Comparison of ENCODE assay signal across 8 cellular contexts in the genomic region with DNA sequence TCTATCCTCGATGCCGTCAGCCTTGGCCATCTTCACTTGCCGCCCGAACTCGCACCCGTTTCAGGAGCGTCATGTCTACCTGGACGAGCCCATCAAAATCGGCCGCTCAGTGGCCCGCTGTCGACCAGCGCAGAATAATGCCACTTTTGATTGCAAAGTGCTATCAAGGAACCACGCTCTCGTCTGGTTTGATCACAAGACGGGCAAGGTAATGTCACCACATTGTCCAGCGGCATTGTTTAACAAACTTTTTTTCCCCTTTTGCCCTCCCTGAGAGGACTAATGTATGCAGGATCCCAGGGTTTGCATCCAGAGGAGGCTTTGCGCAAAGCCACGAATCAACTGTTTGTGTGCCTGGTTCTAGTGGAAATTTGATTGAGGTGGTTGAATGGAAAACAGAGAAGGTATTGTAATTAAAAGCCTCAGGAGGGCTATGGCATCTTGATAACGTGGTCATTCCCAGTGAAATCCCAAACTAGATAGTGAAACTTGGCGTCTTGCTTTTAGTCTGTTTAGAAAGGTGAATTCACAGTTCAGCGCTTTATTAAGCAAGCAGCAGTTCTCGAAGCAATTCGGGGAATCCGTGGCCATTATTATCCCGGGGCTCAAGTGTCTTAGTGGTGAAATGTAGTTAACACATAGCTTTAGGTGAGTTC. TPM values are rescaled to one million over a fixed set of nuclear protein-coding genes. Genes with fewer than 3 reads are reported as not detected.
DNase-seq lines count a peak whose midpoint lies in the region; ATAC-seq and TF ChIP-seq lines count a peak whose summit lies in the region.

No MANE protein-coding gene starts in this region.

- H3K27me3 ChIP-seq in CD8-positive, alpha-beta memory T cell (ENCODE audit: insufficient read depth, low read length, poor library complexity, severe bottlenecking) = no peaks in the 10 kb centered on the region
- H3K27me3 ChIP-seq in KMS-11 (ENCODE audit: insufficient read depth, low read depth) = no peaks in the 10 kb centered on the region

- H2AFZ ChIP-seq in KMS-11 (ENCODE audit: low read depth) = no peak overlapping the region

- H4K20me1 ChIP-seq in KMS-11 (ENCODE audit: insufficient read depth) = no peaks in the 10 kb centered on the region

- no peak overlapping the region for H3K9ac ChIP-seq in KMS-11

- POLR2A ChIA-PET in CD8-positive, alpha-beta memory T cell (lab: Charles Lee) = interaction anchor here (1.0 kb wide), 1 partner anchor 202 kb away, joined by 3 read pairs; the partner anchor contains the start of gene PDE12

- CTCF ChIA-PET in CD8-positive, alpha-beta memory T cell (lab: Charles Lee) = no interaction called here

- peaks cover 39% of the 10 kb centered on the region for H3K4me1 ChIP-seq in CD8-positive, alpha-beta memory T cell (ENCODE audit: insufficient read depth, low read length)
- H3K4me1 ChIP-seq in KMS-11 (ENCODE audit: low read depth, poor library complexity, severe bottlenecking) = peaks cover 19% of the 10 kb centered on the region
- peaks cover 23% of the 10 kb centered on the region for H3K4me1 ChIP-seq in mucosa of descending colon (ENCODE audit: low read depth)

- no peak for ATAC-seq in mucosa of descending colon

- peaks cover 45 to 61% (median 54%) of the 10 kb centered on the region in 3 donors for H3K4me1 Mint-ChIP-seq in CD8-positive, alpha-beta memory T cell
- peaks cover 39% of the 10 kb centered on the region for H3K4me1 Mint-ChIP-seq in chondrocyte (ENCODE audit: low read depth)

- H3K79me2 ChIP-seq in KMS-11 (ENCODE audit: insufficient read depth, low read depth) = peaks cover 46% of the 10 kb centered on the region

- H3K4me2 ChIP-seq in KMS-11 = peak overlapping the region; percentile 45; the same call in 1 of the 2 replicates

- H3K4me3 Mint-ChIP-seq in CD8-positive, alpha-beta memory T cell = peak overlapping the region; percentile 90 to 98 (median 93)
- H3K4me3 Mint-ChIP-seq in chondrocyte (ENCODE audit: unreplicated experiment) = peak overlapping the region; percentile 95

- H3K4me3 ChIP-seq in CD8-positive, alpha-beta memory T cell (ENCODE audit: low read length) = peak overlapping the region; percentile 73
- H3K4me3 ChIP-seq in KMS-11 (IDR thresholded peaks at IDR 0.05; ENCODE audit: insufficient read depth, low read depth, low read length) (peak overlapping the region; percentile 17), mucosa of descending colon (peak overlapping the region; percentile 99)

- no peaks in the 10 kb centered on the region for H3K27me3 Mint-ChIP-seq in CD8-positive, alpha-beta memory T cell
- no peaks in the 10 kb centered on the region for H3K27me3 Mint-ChIP-seq in chondrocyte (ENCODE audit: low read depth)

- H3K9me3 ChIP-seq in CD8-positive, alpha-beta memory T cell (ENCODE audit: low read length) = no peaks in the 10 kb centered on the region
- no peaks in the 10 kb centered on the region for H3K9me3 ChIP-seq in mucosa of descending colon

- intact Hi-C loops in mucosa of descending colon (cut with DNase I, micrococcal nuclease) = no loop called here

- TF ChIP-seq CTCF in KMS-11 (conservative IDR thresholded peaks at IDR 0.05; ENCODE audit: low read depth, low read length) (no peak), chondrocyte (IDR thresholded peaks at IDR 0.05) (no peak), mucosa of descending colon (IDR thresholded peaks at IDR 0.05) (no peak)

- DNase-seq in CD8-positive, alpha-beta memory T cell = no peak
- DNase-seq in chondrocyte (ENCODE audit: low spot score) (no peak), mucosa of descending colon (peak in 2 of 3 donors; percentile 17 to 53), DMS79 (lab: John Stamatoyannopoulos, UW) (no peak), Ammon's horn (ENCODE audit: low spot score) (no peak), NCI-H2171 treated with DMSO at 0.1 percent for 48 hours (lab: John Stamatoyannopoulos, UW) (no peak), HCEC 1CT (no peak)

- peak overlapping the region in 6 of 8 donors; percentile 26 to 94 (median 86) for H3K27ac Mint-ChIP-seq in CD8-positive, alpha-beta memory T cell
- H3K27ac Mint-ChIP-seq in chondrocyte (ENCODE audit: unreplicated experiment) = peak overlapping the region; percentile 96

- no peak overlapping the region for H3K27ac ChIP-seq in CD8-positive, alpha-beta memory T cell (ENCODE audit: low read depth, low read length)
- no peak overlapping the region for H3K27ac ChIP-seq in KMS-11

- H3K9me3 Mint-ChIP-seq in CD8-positive, alpha-beta memory T cell = no peaks in the 10 kb centered on the region
- H3K9me3 Mint-ChIP-seq in chondrocyte (ENCODE audit: low read depth) = no peaks in the 10 kb centered on the region

- peaks cover 4% of the 10 kb centered on the region for H3K36me3 ChIP-seq in CD8-positive, alpha-beta memory T cell (ENCODE audit: insufficient read depth, low read length)
- H3K36me3 ChIP-seq in KMS-11 (ENCODE audit: insufficient read depth) (no peaks in the 10 kb centered on the region; the same call in 1 of the 2 replicates), mucosa of descending colon (ENCODE audit: low read depth) (peaks cover 3% of the 10 kb centered on the region)

- peaks cover 0 to 43% (median 0%) of the 10 kb centered on the region in 3 donors for H3K36me3 Mint-ChIP-seq in CD8-positive, alpha-beta memory T cell
- H3K36me3 Mint-ChIP-seq in chondrocyte (ENCODE audit: low read depth) = peaks cover 2% of the 10 kb centered on the region

RNA-seq across cellular contexts. Expression of gene SLMAP, which starts 1.7 kb away (rescaled TPM):
- 10 to 100 TPM; 55.8 to 57.8 TPM for total RNA-seq in CD8-positive, alpha-beta memory T cell
- 26.7 TPM for polyA plus RNA-seq in CD8-positive, alpha-beta memory T cell
- 105 to 116 TPM (median 116 TPM) in 3 replicates for total RNA-seq in chondrocyte
- total RNA-seq in mucosa of descending colon = 100 to 1,000 TPM in 1 of 3 donors, 10 to 100 TPM in 2; 73.8 to 298 (median 83.8) TPM

Comparison
In these comparisons a context has a peak if more than half of its experiments do, and no peak if none do; other contexts are left out.
1. DNase-seq: peak in mucosa of descending colon (2 of 3); none in CD8-positive, alpha-beta memory T cell (0 of 5), chondrocyte (single experiment), DMS79 (single experiment), Ammon's horn (single experiment), NCI-H2171 treated with DMSO at 0.1 percent for 48 hours (single experiment) and HCEC 1CT (single experiment).
2. H3K4me3 ChIP-seq: peak in every context shown above with its lines; median percentile 99 in mucosa of descending colon; 73 in CD8-positive, alpha-beta memory T cell; 17 in KMS-11.